Comparison of ENCODE assay signal across 9 cellular contexts in genomic region chr17:18025596-18026407, GRCh38. TPM values are rescaled to one million over a fixed set of nuclear protein-coding genes. Genes with fewer than 3 reads are reported as not detected.
DNase-seq lines count a peak whose midpoint lies in the region; ATAC-seq and TF ChIP-seq lines count a peak whose summit lies in the region.
"Had no signal": no experiment of that assay in that cellular context is flagged by ENCODE, and none has a peak within 500 bp of the region (broad histone marks: within the 10 kb centered on the region; RNA-seq: fewer than 3 reads in every experiment).

No MANE protein-coding gene starts in this region.

- H3K9me3 ChIP-seq in esophagus muscularis mucosa: no peaks in the 10 kb centered on the region
- H3K9me3 ChIP-seq: Caco-2 had no signal

- H3K27me3 ChIP-seq in esophagus muscularis mucosa: no peaks in the 10 kb centered on the region

- H3K4me1 Mint-ChIP-seq in activated naive CD4-positive, alpha-beta T cell treated with anti-CD3 and anti-CD28 coated beads for 36 hours (ENCODE audit: low read depth): peaks cover 9% of the 10 kb centered on the region
- peaks cover 16 to 17% of the 10 kb centered on the region in 2 donors for H3K4me1 Mint-ChIP-seq in effector memory CD8-positive, alpha-beta T cell (ENCODE audit: low read depth in 2 of 2)
- H3K4me1 Mint-ChIP-seq in stimulated activated naive CD8-positive, alpha-beta T cell treated with anti-CD3 and anti-CD28 coated beads, Interleukin-15, amount 100 ng/mL, for 72 hours: peaks cover 24% of the 10 kb centered on the region

- WGBS in esophagus muscularis mucosa: 64% methylated on average over 5 of the region's 11 CpGs

- no peak overlapping the region for H3K27ac ChIP-seq in esophagus muscularis mucosa (replicated peaks in 1 of 4)

- TF ChIP-seq POLR2A in esophagus muscularis mucosa (IDR thresholded peaks at IDR 0.05; ENCODE audit: low read depth): no peak

- intact Hi-C loops in activated naive CD4-positive, alpha-beta T cell treated with anti-CD3 and anti-CD28 coated beads for 36 hours (cut with micrococcal nuclease): no loop called here
- intact Hi-C loops in esophagus muscularis mucosa (cut with DNase I): no loop called here

- no peak for TF ChIP-seq EP300 in esophagus muscularis mucosa (IDR thresholded peaks at IDR 0.05)

- H3K4me3 ChIP-seq in esophagus muscularis mucosa: no peak overlapping the region

- CTCF ChIA-PET in activated naive CD4-positive, alpha-beta T cell treated with anti-CD3 and anti-CD28 coated beads for 36 hours (lab: Charles Lee): interaction anchor here (0.9 to 1.5 kb wide), 3 partner anchors 8 to 135 kb away, joined by 3 to 5 read pairs (median 4); no protein-coding TSS in a partner anchor

- peaks cover 0 to 7% (median 0%) of the 10 kb centered on the region in 4 donors for H3K4me1 ChIP-seq in esophagus muscularis mucosa
- H3K4me1 ChIP-seq: Caco-2 had no signal

- H3K36me3 Mint-ChIP-seq in activated naive CD4-positive, alpha-beta T cell treated with anti-CD3 and anti-CD28 coated beads for 36 hours (ENCODE audit: low read depth): peaks cover 10% of the 10 kb centered on the region
- H3K36me3 Mint-ChIP-seq in effector memory CD8-positive, alpha-beta T cell (ENCODE audit: insufficient read depth): peaks cover 14% of the 10 kb centered on the region

- DNase-seq in activated naive CD4-positive, alpha-beta T cell treated with anti-CD3 and anti-CD28 coated beads for 36 hours: peak; percentile 55
- DNase-seq in activated naive CD4-positive, alpha-beta T cell treated with anti-CD3 and anti-CD28 coated beads, Interleukin-2, amount 50 U/mL, for 16 hours: no peak
- DNase-seq in HT1080 (ENCODE audit: low read depth): peak; percentile 85
- peak in 2 of 3 experiments; percentile 11 to 27 for DNase-seq in effector memory CD8-positive, alpha-beta T cell
- peak in 1 of 2 donors; percentile 36 for DNase-seq in stimulated activated naive CD8-positive, alpha-beta T cell treated with anti-CD3 and anti-CD28 coated beads, Interleukin-15, amount 100 ng/mL, for 72 hours
- DNase-seq in NCI-H2107 (lab: John Stamatoyannopoulos, UW): no peak
- no peak for DNase-seq in esophagus muscularis mucosa (ENCODE audit: extremely low spot score)
- DNase-seq: Caco-2 had no signal

- peaks cover 0 to 57% (median 23%) of the 10 kb centered on the region in 4 donors for H3K36me3 ChIP-seq in esophagus muscularis mucosa

- peak overlapping the region; percentile 3 for H3K27ac Mint-ChIP-seq in activated naive CD4-positive, alpha-beta T cell treated with anti-CD3 and anti-CD28 coated beads for 36 hours
- H3K27ac Mint-ChIP-seq in effector memory CD8-positive, alpha-beta T cell: peak overlapping the region; percentile 78 to 92
- peak overlapping the region; percentile 30 to 72 for H3K27ac Mint-ChIP-seq in stimulated activated naive CD8-positive, alpha-beta T cell treated with anti-CD3 and anti-CD28 coated beads, Interleukin-15, amount 100 ng/mL, for 72 hours

- H3K4me3 Mint-ChIP-seq in activated naive CD4-positive, alpha-beta T cell treated with anti-CD3 and anti-CD28 coated beads for 36 hours: no peak overlapping the region
- peak overlapping the region; percentile 48 to 64 for H3K4me3 Mint-ChIP-seq in effector memory CD8-positive, alpha-beta T cell
- peak overlapping the region; percentile 13 to 55 for H3K4me3 Mint-ChIP-seq in stimulated activated naive CD8-positive, alpha-beta T cell treated with anti-CD3 and anti-CD28 coated beads, Interleukin-15, amount 100 ng/mL, for 72 hours

- H3K9me3 Mint-ChIP-seq in activated naive CD4-positive, alpha-beta T cell treated with anti-CD3 and anti-CD28 coated beads for 36 hours: no peaks in the 10 kb centered on the region
- H3K9me3 Mint-ChIP-seq in effector memory CD8-positive, alpha-beta T cell: no peaks in the 10 kb centered on the region
- H3K9me3 Mint-ChIP-seq in stimulated activated naive CD8-positive, alpha-beta T cell treated with anti-CD3 and anti-CD28 coated beads, Interleukin-15, amount 100 ng/mL, for 72 hours: no peaks in the 10 kb centered on the region

- peak; percentile 78 for ATAC-seq in effector memory CD8-positive, alpha-beta T cell (replicated peaks)
- peak; percentile 88 for ATAC-seq in stimulated activated naive CD8-positive, alpha-beta T cell treated with anti-CD3 and anti-CD28 coated beads, Interleukin-15, amount 100 ng/mL, for 72 hours
- ATAC-seq in GM19455 (IDR thresholded peaks at IDR 0.05; ENCODE audit: unreplicated experiment): no peak

- H3K27me3 Mint-ChIP-seq in activated naive CD4-positive, alpha-beta T cell treated with anti-CD3 and anti-CD28 coated beads for 36 hours (ENCODE audit: low read depth): no peaks in the 10 kb centered on the region
- H3K27me3 Mint-ChIP-seq in effector memory CD8-positive, alpha-beta T cell: no peaks in the 10 kb centered on the region
- no peaks in the 10 kb centered on the region for H3K27me3 Mint-ChIP-seq in stimulated activated naive CD8-positive, alpha-beta T cell treated with anti-CD3 and anti-CD28 coated beads, Interleukin-15, amount 100 ng/mL, for 72 hours

- no peak for TF ChIP-seq CTCF in esophagus muscularis mucosa (IDR thresholded peaks at IDR 0.05)

RNA-seq across cellular contexts. Expression of gene ATPAF2, which starts 13.2 kb away (rescaled TPM):
- total RNA-seq in activated naive CD4-positive, alpha-beta T cell treated with anti-CD3 and anti-CD28 coated beads for 36 hours: 10 to 100 TPM; 24.7 to 25.7 TPM
- 16.6 and 17.8 TPM in 2 replicates for total RNA-seq in HT1080 (2014; rRNA removed; shearing (Covaris generic))
- polyA plus RNA-seq in HT1080 (2015; cell fraction: cytosol; rRNA removed): 14.8 and 24.4 TPM in 2 replicates
- polyA plus RNA-seq in HT1080 (2015; cell fraction: nucleus; rRNA removed): 23.2 and 26.4 TPM in 2 replicates
- total RNA-seq in esophagus muscularis mucosa: 10 to 100 TPM; 10.4 to 26.1 (median 12.3) TPM

RNA-seq across cellular contexts. Expression of gene GID4, which starts 13.4 kb away (rescaled TPM):
- total RNA-seq in activated naive CD4-positive, alpha-beta T cell treated with anti-CD3 and anti-CD28 coated beads for 36 hours: 1 to 10 TPM; 5.2 to 6.0 TPM
- total RNA-seq in HT1080 (2014; rRNA removed; shearing (Covaris generic)): 5.0 and 7.8 TPM in 2 replicates
- 9.0 and 11.2 TPM in 2 replicates for polyA plus RNA-seq in HT1080 (2015; cell fraction: cytosol; rRNA removed)
- 7.6 and 8.6 TPM in 2 replicates for polyA plus RNA-seq in HT1080 (2015; cell fraction: nucleus; rRNA removed)
- 10 to 100 TPM; 33.1 to 39.8 (median 34.4) TPM for total RNA-seq in esophagus muscularis mucosa

RNA-seq across cellular contexts. Expression of gene DRC3, which starts 53.1 kb away (rescaled TPM):
- under 1 TPM; 0.40 to 0.64 TPM for total RNA-seq in activated naive CD4-positive, alpha-beta T cell treated with anti-CD3 and anti-CD28 coated beads for 36 hours
- 0.47 and 1.1 TPM in 2 replicates for total RNA-seq in HT1080 (2014; rRNA removed; shearing (Covaris generic))
- 0.23 and 1.6 TPM in 2 replicates for polyA plus RNA-seq in HT1080 (2015; cell fraction: cytosol; rRNA removed)
- polyA plus RNA-seq in HT1080 (2015; cell fraction: nucleus; rRNA removed): 3.0 and 3.1 TPM in 2 replicates
- 1 to 10 TPM in 2 of 4 donors, under 1 TPM in 2; 0.71 to 4.2 (median 1.4) TPM for total RNA-seq in esophagus muscularis mucosa

RNA-seq across cellular contexts. Expression of gene TOM1L2, which starts 53.6 kb away (rescaled TPM):
- total RNA-seq in activated naive CD4-positive, alpha-beta T cell treated with anti-CD3 and anti-CD28 coated beads for 36 hours: 1 to 10 TPM; 9.8 to 9.9 TPM
- total RNA-seq in HT1080 (2014; rRNA removed; shearing (Covaris generic)): 13.5 and 17.5 TPM in 2 replicates
- 14.8 and 21.7 TPM in 2 replicates for polyA plus RNA-seq in HT1080 (2015; cell fraction: cytosol; rRNA removed)
- polyA plus RNA-seq in HT1080 (2015; cell fraction: nucleus; rRNA removed): 38.6 and 45.3 TPM in 2 replicates
- 10 to 100 TPM; 64.4 to 96.9 (median 75.0) TPM for total RNA-seq in esophagus muscularis mucosa

Comparison
In these comparisons a context has a peak if more than half of its experiments do, and no peak if none do; other contexts are left out.
1. DNase-seq: peak in activated naive CD4-positive, alpha-beta T cell treated with anti-CD3 and anti-CD28 coated beads for 36 hours (single experiment), HT1080 (single experiment) and effector memory CD8-positive, alpha-beta T cell (2 of 3); none in activated naive CD4-positive, alpha-beta T cell treated with anti-CD3 and anti-CD28 coated beads, Interleukin-2, amount 50 U/mL, for 16 hours (single experiment), NCI-H2107 (single experiment) and esophagus muscularis mucosa (single experiment).
2. H3K27ac Mint-ChIP-seq: peak in every context shown above with its lines; median percentile 85 in effector memory CD8-positive, alpha-beta T cell; 51 in stimulated activated naive CD8-positive, alpha-beta T cell treated with anti-CD3 and anti-CD28 coated beads, Interleukin-15, amount 100 ng/mL, for 72 hours; 3 in activated naive CD4-positive, alpha-beta T cell treated with anti-CD3 and anti-CD28 coated beads for 36 hours.